Comparison of ENCODE assay signal across 7 cellular contexts in the genomic region with DNA sequence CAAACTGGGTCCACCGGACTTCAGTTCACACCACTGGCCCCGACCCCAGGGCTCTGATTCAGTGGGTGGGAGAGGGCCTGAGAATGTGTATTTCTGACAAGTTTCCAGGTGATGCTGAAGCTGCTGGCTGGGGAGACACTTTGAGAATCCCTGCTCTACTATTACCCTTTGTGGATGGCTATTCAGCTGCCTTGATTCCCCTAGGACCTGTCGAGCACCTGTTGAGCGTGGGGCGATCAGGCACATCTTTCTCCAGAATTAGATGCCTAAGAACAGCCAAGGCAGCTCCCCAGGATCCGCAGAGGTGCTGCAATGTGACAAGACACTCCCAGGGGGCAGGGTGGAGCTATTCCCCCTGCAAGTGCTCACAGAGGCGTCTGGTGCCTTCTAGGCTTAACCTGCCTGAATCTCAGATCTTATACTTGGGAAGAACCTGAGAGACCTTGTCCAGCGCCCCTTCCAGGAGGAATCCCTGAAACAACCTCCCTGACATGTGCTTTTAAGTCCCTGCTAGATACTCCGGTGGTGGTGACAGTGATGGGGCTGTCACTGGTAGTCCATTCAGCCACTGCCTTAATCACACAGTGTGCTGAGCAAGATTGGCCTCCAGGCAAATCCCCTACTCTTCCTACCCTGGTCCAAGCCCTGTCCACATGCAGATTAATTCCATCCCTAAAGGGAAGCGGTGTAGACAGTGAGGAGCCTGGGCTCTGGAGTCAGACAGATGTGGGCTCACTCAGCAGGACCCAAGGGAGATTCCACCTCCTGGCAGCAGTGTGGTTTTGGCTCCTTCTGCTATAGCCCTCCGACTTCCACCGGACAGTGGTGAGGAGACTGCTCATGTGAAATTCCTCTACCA. TPM values are rescaled to one million over a fixed set of nuclear protein-coding genes. Genes with fewer than 3 reads are reported as not detected.
DNase-seq lines count a peak whose midpoint lies in the region; ATAC-seq and TF ChIP-seq lines count a peak whose summit lies in the region.

No MANE protein-coding gene starts in this region.

- no peaks in the 10 kb centered on the region for H3F3A ChIP-seq in SU-DHL-6 (ENCODE audit: insufficient read depth)

- no peaks in the 10 kb centered on the region for H3K79me2 ChIP-seq in SU-DHL-6 (ENCODE audit: insufficient read depth, low read length)

- no peak overlapping the region for H3K9ac ChIP-seq in SU-DHL-6 (ENCODE audit: low read length)

- no peaks in the 10 kb centered on the region for H4K20me1 ChIP-seq in SU-DHL-6 (ENCODE audit: low read depth, low read length)

- DNase-seq in Daoy (ENCODE audit: low read depth) (peak; percentile 49), HT-29 (ENCODE audit: low spot score) (peak; percentile 65), left kidney (ENCODE audit: low read depth, low spot score) (peak; percentile 37), T-helper 1 cell (no peak), occipital lobe (lab: John Stamatoyannopoulos, UW) (no peak)

- H3K4me2 ChIP-seq in SU-DHL-6 (ENCODE audit: low read depth, low read length, poor library complexity, severe bottlenecking) = no peak overlapping the region

- peak; percentile 12 for TF ChIP-seq CTCF in SU-DHL-6 (IDR thresholded peaks at IDR 0.05; ENCODE audit: insufficient read depth, low read length, poor library complexity, severe bottlenecking)

- ATAC-seq in HG02763 (IDR thresholded peaks at IDR 0.05; ENCODE audit: unreplicated experiment) = no peak

- no peaks in the 10 kb centered on the region for H3K27me3 ChIP-seq in SU-DHL-6 (ENCODE audit: low read length)

- no peak overlapping the region for H3K4me3 ChIP-seq in SU-DHL-6 (ENCODE audit: insufficient read depth, low read length, poor library complexity, severe bottlenecking)

- H3K27ac ChIP-seq in SU-DHL-6 (ENCODE audit: low read depth, low read length) = no peak overlapping the region

- no peaks in the 10 kb centered on the region for H3K9me2 ChIP-seq in SU-DHL-6 (replicated peaks; ENCODE audit: insufficient read depth, low read length)

- no peaks in the 10 kb centered on the region for H3K9me3 ChIP-seq in SU-DHL-6 (ENCODE audit: insufficient read depth, low read length)

- H3K36me3 ChIP-seq in SU-DHL-6 (ENCODE audit: low read length) = no peaks in the 10 kb centered on the region

- no peak overlapping the region for H2AFZ ChIP-seq in SU-DHL-6 (ENCODE audit: low read depth, low read length, severe bottlenecking)

RNA-seq across cellular contexts. Expression of gene OTOF, which starts 43.4 kb away (rescaled TPM):
- not detected in 2 replicates for total RNA-seq in Daoy (2014; rRNA removed; shearing (Covaris generic))
- under 0.01 TPM in 1 of 2 replicates, not detected in the other for total RNA-seq in HT-29 (2014; rRNA removed; shearing (Covaris generic))
- 0.47 TPM for total RNA-seq in occipital lobe

Comparison
In these comparisons a context has a peak if more than half of its experiments do, and no peak if none do; other contexts are left out.
1. DNase-seq: peak in Daoy (single experiment), HT-29 (single experiment) and left kidney (single experiment); none in T-helper 1 cell (0 of 5) and occipital lobe (single experiment).